Comparison of ENCODE assay signal across 29 cellular contexts in the genomic region with DNA sequence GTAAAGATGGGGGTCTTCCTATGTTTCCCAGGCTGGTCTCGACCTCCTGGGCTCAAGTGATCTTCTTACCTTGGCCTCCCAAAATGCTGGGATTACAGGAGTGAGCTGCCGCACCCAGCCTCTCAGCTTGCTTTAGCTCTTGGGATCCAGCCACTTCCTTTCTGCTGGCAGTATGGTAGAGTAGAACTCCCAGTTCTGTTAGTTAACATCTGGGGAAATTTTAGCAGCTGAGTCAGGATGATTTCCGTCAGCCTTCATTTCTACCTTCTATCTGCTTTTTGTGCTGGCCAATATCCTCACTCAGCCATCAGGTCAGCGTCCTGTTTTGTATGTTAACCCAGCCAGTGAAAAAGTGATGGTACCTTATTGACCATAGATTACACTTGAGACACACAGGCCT. TPM values are rescaled to one million over a fixed set of nuclear protein-coding genes. Genes with fewer than 3 reads are reported as not detected.
"Had no signal": no experiment of that assay in that cellular context is flagged by ENCODE, and none has a peak within 500 bp of the region (broad histone marks: within the 10 kb centered on the region; RNA-seq: fewer than 3 reads in every experiment).

No MANE protein-coding gene starts in this region.

- H3K4me1 ChIP-seq: adrenal gland, body of pancreas, colonic mucosa had no signal

- ATAC-seq: activated CD4-positive, alpha-beta T cell treated with anti-CD3 and anti-CD28 coated beads for 36 hours; activated CD8-positive, alpha-beta memory T cell treated with anti-CD3 and anti-CD28 coated beads, Interleukin-2, amount 10 ng/mL, durations not matched to agents 7 days and 5 days; activated CD8-positive, alpha-beta T cell treated with anti-CD3 and anti-CD28 coated beads, Interleukin-2, amount 10 ng/mL, durations not matched to agents 7 days and 5 days; activated naive CD8-positive, alpha-beta T cell treated with anti-CD3 and anti-CD28 coated beads, Interleukin-2, amount 50 U/mL, for 24 hours; body of pancreas; esophagus mucosa had no signal

- H3K36me3 ChIP-seq: adrenal gland, colonic mucosa had no signal

- DNase-seq: activated CD4-positive, alpha-beta memory T cell treated with anti-CD3 and anti-CD28 coated beads for 36 hours; activated CD4-positive, alpha-beta T cell treated with anti-CD3 and anti-CD28 coated beads for 36 hours; activated CD4-positive, alpha-beta T cell treated with anti-CD3 and anti-CD28 coated beads, Interleukin-2, amount 10 ng/mL, durations not matched to agents 24 days and 14 days; activated CD4-positive, CD25-positive, alpha-beta regulatory T cell; activated CD4-positive, CD25-positive, alpha-beta regulatory T cell treated with anti-CD3 and anti-CD28 coated beads, Interleukin-2, amount 50 U/mL, for 72 hours; activated CD8-positive, alpha-beta memory T cell treated with anti-CD3 and anti-CD28 coated beads, Interleukin-2, amount 10 ng/mL, durations not matched to agents 7 days and 5 days; activated CD8-positive, alpha-beta memory T cell treated with anti-CD3 and anti-CD28 coated beads, Interleukin-2, amount 50 U/mL, for 4 hours; activated CD8-positive, alpha-beta T cell treated with anti-CD3 and anti-CD28 coated beads, Interleukin-2, amount 10 ng/mL, durations not matched to agents 7 days and 5 days; activated effector memory CD4-positive, alpha-beta T cell treated with anti-CD3 and anti-CD28 coated beads, Interleukin-2, amount 50 U/mL, for 16 hours; activated naive CD4-positive, alpha-beta T cell treated with anti-CD3 and anti-CD28 coated beads for 36 hours; activated naive CD8-positive, alpha-beta T cell treated with anti-CD3 and anti-CD28 coated beads for 36 hours; activated naive CD8-positive, alpha-beta T cell treated with anti-CD3 and anti-CD28 coated beads, Interleukin-2, amount 50 U/mL, for 24 hours; activated T-cell treated with anti-CD3 and anti-CD28 coated beads, Interleukin-2, amount 50 U/mL, for 1 hour; activated T-cell treated with anti-CD3 and anti-CD28 coated beads, Interleukin-2, amount 50 U/mL, for 48 hours; adrenal gland; amygdala; aorta; body of pancreas; central memory CD4-positive, alpha-beta T cell; cerebellar nuclear complex; colonic mucosa; effector CD8-positive, alpha-beta T cell; foreskin fibroblast; T-helper 2 cell had no signal

- H3K27me3 ChIP-seq: body of pancreas, colonic mucosa had no signal

- H3K27ac ChIP-seq: adrenal gland, body of pancreas, colonic mucosa had no signal

- H3K9me3 ChIP-seq: adrenal gland, body of pancreas, colonic mucosa had no signal

- H3K4me3 ChIP-seq: adrenal gland, body of pancreas, colonic mucosa had no signal

RNA-seq across cellular contexts. Expression of gene GPC4, which starts 59.3 kb away (rescaled TPM):
- total RNA-seq: activated CD4-positive, alpha-beta memory T cell treated with anti-CD3 and anti-CD28 coated beads for 36 hours; activated CD4-positive, alpha-beta T cell treated with anti-CD3 and anti-CD28 coated beads for 36 hours; activated CD8-positive, alpha-beta memory T cell treated with anti-CD3 and anti-CD28 coated beads for 36 hours; activated CD8-positive, alpha-beta memory T cell treated with anti-CD3 and anti-CD28 coated beads, Interleukin-2, amount 10 ng/mL, durations not matched to agents 7 days and 5 days; activated CD8-positive, alpha-beta T cell treated with anti-CD3 and anti-CD28 coated beads, Interleukin-2, amount 10 ng/mL, durations not matched to agents 7 days and 5 days; activated naive CD8-positive, alpha-beta T cell treated with anti-CD3 and anti-CD28 coated beads for 36 hours; activated T-helper 1 cell treated with anti-CD3 and anti-CD28 coated beads, Interleukin-12 subunit alpha, Interleukin-12 subunit beta, Interleukin-2, Interleukin-4 antibody, amounts not matched to agents 30 ng/mL and 10 ng/mL and 1 ng/mL, durations not matched to agents 14 hours and 24 hours and 36 hours; activated T-helper 2 cell treated with anti-CD3 and anti-CD28 coated beads, Interferon-gamma antibody, Interleukin-2, Interleukin-4, amounts not matched to agents 10 μg/mL and 5 μg/mL and 100 μg/mL, durations not matched to agents 14 hours and 24 hours and 36 hours; T-helper 1 cell treated with Interleukin-12 subunit alpha and Interleukin-12 subunit beta and Interleukin-4 antibody, amounts not matched to agents 30 ng/mL and 1 ng/mL, for 36 hours had no signal
